ENCODE assay signal across 7 cellular contexts in genomic region chrX:121592884-121593283, GRCh38.
"Had no signal": no experiment of that assay in that cellular context is flagged by ENCODE, and none has a peak within 500 bp of the region (broad histone marks: within the 10 kb centered on the region; RNA-seq: fewer than 3 reads in every experiment).

No MANE protein-coding gene starts in this region.

- DNase-seq: H9, HCEC 1CT had no signal

- H3K4me3 ChIP-seq: GM23338 had no signal

- H3K4me2 ChIP-seq: GM23338 had no signal

- H3K27me3 Mint-ChIP-seq: IgD-negative memory B cell had no signal

- H3K9me3 Mint-ChIP-seq: GM23338 had no signal

- FAIRE-seq: H1, H54, HTR-8/SVneo had no signal

- H3K4me1 Mint-ChIP-seq: GM23338, H9, IgD-negative memory B cell had no signal

- H3K27ac Mint-ChIP-seq: GM23338, H9, IgD-negative memory B cell had no signal

- H3K4me3 Mint-ChIP-seq: GM23338, H9, IgD-negative memory B cell had no signal

- ATAC-seq: GM23338 had no signal

- H2AFZ ChIP-seq: GM23338 had no signal

- H3K36me3 Mint-ChIP-seq: IgD-negative memory B cell had no signal
